Comparison of ENCODE assay signal across 19 cellular contexts in the genomic region with DNA sequence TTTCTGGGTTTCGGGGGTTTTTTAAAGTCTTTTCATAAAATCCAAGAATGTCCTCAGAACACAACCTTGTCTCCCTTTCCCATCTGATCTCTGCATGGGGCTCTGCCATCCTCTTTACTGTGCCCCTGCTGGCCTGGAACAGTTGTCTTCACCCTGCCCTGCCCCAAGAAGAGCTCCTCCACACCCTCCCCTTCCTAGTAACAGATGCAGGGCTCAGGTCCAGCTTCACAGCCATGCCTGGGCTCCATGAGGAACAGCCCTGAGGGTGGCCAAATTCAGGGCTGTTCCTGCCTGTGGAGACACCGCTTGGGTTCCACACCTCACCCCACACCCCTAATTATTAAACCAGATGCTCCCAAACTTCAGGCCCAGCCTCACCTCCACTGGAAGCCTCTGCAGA. TPM values are rescaled to one million over a fixed set of nuclear protein-coding genes. Genes with fewer than 3 reads are reported as not detected.
DNase-seq lines count a peak whose midpoint lies in the region; ATAC-seq and TF ChIP-seq lines count a peak whose summit lies in the region.
"Had no signal": no experiment of that assay in that cellular context is flagged by ENCODE, and none has a peak within 500 bp of the region (broad histone marks: within the 10 kb centered on the region; RNA-seq: fewer than 3 reads in every experiment).

No MANE protein-coding gene starts in this region.

- TF ChIP-seq CTCF in OCI-LY1 (IDR thresholded peaks at IDR 0.05; ENCODE audit: low read length) (no peak), neural progenitor cell (IDR thresholded peaks at IDR 0.05) (no peak)

- DNase-seq in activated CD4-positive, alpha-beta T cell treated with anti-CD3 and anti-CD28 coated beads, Interleukin-2, amount 10 ng/mL, durations not matched to agents 7 days and 5 days: no peak
- no peak for DNase-seq in activated CD4-positive, alpha-beta T cell treated with anti-CD3 and anti-CD28 coated beads for 4 hours
- DNase-seq in central memory CD8-positive, alpha-beta T cell (ENCODE audit: low spot score in 2 of 2): no peak
- DNase-seq in neural progenitor cell (ENCODE audit: low spot score) (no peak), ACHN (no peak), iPS-NIHi7 (ENCODE audit: extremely low spot score) (no peak), NK-92 (lab: John Stamatoyannopoulos, UW; ENCODE audit: unreplicated experiment) (no peak)
- DNase-seq: activated CD4-positive, CD25-positive, alpha-beta regulatory T cell; activated T-cell treated with anti-CD3 and anti-CD28 coated beads, Interleukin-2, amount 50 U/mL, for 4 hours; NCI-H1048; nephron progenitor cell; right lobe of liver; stimulated activated CD4-positive, alpha-beta T cell treated with anti-CD3 and anti-CD28 coated beads, Interleukin-4, amount 100 ng/mL, for 1 hour had no signal

- peak overlapping the region; percentile 41 for H3K27ac Mint-ChIP-seq in activated CD4-positive, alpha-beta T cell treated with anti-CD3 and anti-CD28 coated beads, Interleukin-2, amount 10 ng/mL, durations not matched to agents 7 days and 5 days
- H3K27ac Mint-ChIP-seq in central memory CD8-positive, alpha-beta T cell (ENCODE audit: low read depth): peak overlapping the region; percentile 72
- peak overlapping the region; percentile 74 for H3K27ac Mint-ChIP-seq in neural progenitor cell
- H3K27ac Mint-ChIP-seq: nephron progenitor cell had no signal

- POLR2A ChIA-PET in activated CD4-positive, alpha-beta T cell treated with anti-CD3 and anti-CD28 coated beads, Interleukin-2, amount 10 ng/mL, durations not matched to agents 7 days and 5 days (lab: Charles Lee): no interaction called here

- no peaks in the 10 kb centered on the region for H3K9me2 ChIP-seq in OCI-LY1 (ENCODE audit: low read depth, low read length)

- CTCF ChIA-PET in activated CD4-positive, alpha-beta T cell treated with anti-CD3 and anti-CD28 coated beads, Interleukin-2, amount 10 ng/mL, durations not matched to agents 7 days and 5 days (lab: Charles Lee): interaction anchor here (0.6 to 1.8 kb wide), 5 partner anchors 9 to 315 kb away, joined by 3 to 7 read pairs (median 3); a partner anchor contains a TSS

- H3K4me1 ChIP-seq in OCI-LY1 (ENCODE audit: insufficient read depth, low read length, severe bottlenecking): peaks cover 36% of the 10 kb centered on the region
- H3K4me1 ChIP-seq in neural progenitor cell: no peaks in the 10 kb centered on the region

- H3K4me1 Mint-ChIP-seq in activated CD4-positive, alpha-beta T cell treated with anti-CD3 and anti-CD28 coated beads, Interleukin-2, amount 10 ng/mL, durations not matched to agents 7 days and 5 days: peaks cover 36% of the 10 kb centered on the region
- peaks cover 36% of the 10 kb centered on the region for H3K4me1 Mint-ChIP-seq in central memory CD8-positive, alpha-beta T cell
- H3K4me1 Mint-ChIP-seq in neural progenitor cell: peaks cover 7% of the 10 kb centered on the region

- H3K36me3 ChIP-seq in OCI-LY1 (ENCODE audit: insufficient read depth, low read length): peaks cover 32% of the 10 kb centered on the region
- H3K36me3 ChIP-seq in neural progenitor cell: no peaks in the 10 kb centered on the region

- H3F3A ChIP-seq in OCI-LY1 (ENCODE audit: insufficient read depth, low read length) (no peaks in the 10 kb centered on the region), neural progenitor cell (ENCODE audit: low read depth) (no peaks in the 10 kb centered on the region)

- no peaks in the 10 kb centered on the region for H3K9me3 ChIP-seq in OCI-LY1 (ENCODE audit: low read length)
- no peaks in the 10 kb centered on the region for H3K9me3 ChIP-seq in neural progenitor cell (ENCODE audit: low read depth)
- H3K9me3 ChIP-seq: A549, right lobe of liver, vagina had no signal

- H3K79me2 ChIP-seq in OCI-LY1 (ENCODE audit: insufficient read depth, low read length) (no peaks in the 10 kb centered on the region), neural progenitor cell (ENCODE audit: low read depth) (peaks cover 9% of the 10 kb centered on the region)

- ATAC-seq in central memory CD8-positive, alpha-beta T cell (replicated peaks; ENCODE audit: extremely low read depth, poor library complexity, severe bottlenecking): no peak
- ATAC-seq: activated T-cell treated with anti-CD3 and anti-CD28 coated beads, Interleukin-2, amount 50 U/mL, for 4 hours; right lobe of liver had no signal

- H2AFZ ChIP-seq in OCI-LY1 (ENCODE audit: low read length): no peak overlapping the region
- H2AFZ ChIP-seq in neural progenitor cell (replicated peaks): no peak overlapping the region

- H3K4me3 Mint-ChIP-seq in activated CD4-positive, alpha-beta T cell treated with anti-CD3 and anti-CD28 coated beads, Interleukin-2, amount 10 ng/mL, durations not matched to agents 7 days and 5 days: no peak overlapping the region
- no peak overlapping the region for H3K4me3 Mint-ChIP-seq in central memory CD8-positive, alpha-beta T cell
- H3K4me3 Mint-ChIP-seq in neural progenitor cell: no peak overlapping the region
- H3K4me3 Mint-ChIP-seq: activated T-cell treated with anti-CD3 and anti-CD28 coated beads, Interleukin-2, amount 50 U/mL, for 4 hours; nephron progenitor cell had no signal

- H3K27me3 Mint-ChIP-seq in activated CD4-positive, alpha-beta T cell treated with anti-CD3 and anti-CD28 coated beads, Interleukin-2, amount 10 ng/mL, durations not matched to agents 7 days and 5 days: no peaks in the 10 kb centered on the region
- no peaks in the 10 kb centered on the region for H3K27me3 Mint-ChIP-seq in central memory CD8-positive, alpha-beta T cell
- peaks cover 3% of the 10 kb centered on the region for H3K27me3 Mint-ChIP-seq in neural progenitor cell (ENCODE audit: insufficient read depth, low read depth)

- H3K36me3 Mint-ChIP-seq in activated CD4-positive, alpha-beta T cell treated with anti-CD3 and anti-CD28 coated beads, Interleukin-2, amount 10 ng/mL, durations not matched to agents 7 days and 5 days (ENCODE audit: low read depth): peaks cover 12% of the 10 kb centered on the region
- peaks cover 24% of the 10 kb centered on the region for H3K36me3 Mint-ChIP-seq in central memory CD8-positive, alpha-beta T cell (ENCODE audit: insufficient read depth)
- peaks cover 9% of the 10 kb centered on the region for H3K36me3 Mint-ChIP-seq in neural progenitor cell

- H4K20me1 ChIP-seq in OCI-LY1 (ENCODE audit: insufficient read depth, low read length) (no peaks in the 10 kb centered on the region), neural progenitor cell (ENCODE audit: low read depth) (peaks cover 13% of the 10 kb centered on the region)

- no peaks in the 10 kb centered on the region for H3K9me3 Mint-ChIP-seq in activated CD4-positive, alpha-beta T cell treated with anti-CD3 and anti-CD28 coated beads, Interleukin-2, amount 10 ng/mL, durations not matched to agents 7 days and 5 days
- H3K9me3 Mint-ChIP-seq in central memory CD8-positive, alpha-beta T cell: no peaks in the 10 kb centered on the region
- no peaks in the 10 kb centered on the region for H3K9me3 Mint-ChIP-seq in neural progenitor cell
- H3K9me3 Mint-ChIP-seq: activated T-cell treated with anti-CD3 and anti-CD28 coated beads, Interleukin-2, amount 50 U/mL, for 4 hours; nephron progenitor cell had no signal

- in situ Hi-C loops in ACHN (cut with HindIII; ENCODE audit: low pct_ligation_motif_present, low pct_unique_long_range_greater_than_20kb, low sequenced_read_pairs): no loop called here

- no peak overlapping the region for H3K4me2 ChIP-seq in OCI-LY1 (ENCODE audit: low read length)
- H3K4me2 ChIP-seq in neural progenitor cell: no peak overlapping the region
- H3K4me2 ChIP-seq: A549 had no signal

- H3K27ac ChIP-seq in OCI-LY1 (ENCODE audit: low read depth, low read length, poor library complexity, severe bottlenecking) (peak overlapping the region; percentile 15), neural progenitor cell (no peak overlapping the region)
- H3K27ac ChIP-seq: A549, right lobe of liver, vagina had no signal

- H3K27me3 ChIP-seq in OCI-LY1 (ENCODE audit: insufficient read depth, low read length) (no peaks in the 10 kb centered on the region), neural progenitor cell (no peaks in the 10 kb centered on the region)
- H3K27me3 ChIP-seq: right lobe of liver, vagina had no signal

- H3K4me3 ChIP-seq in OCI-LY1 (ENCODE audit: low read depth, low read length, poor library complexity, severe bottlenecking) (no peak overlapping the region), neural progenitor cell (no peak overlapping the region)
- H3K4me3 ChIP-seq: A549, right lobe of liver, vagina had no signal

- H3K9ac ChIP-seq in OCI-LY1 (ENCODE audit: low read length): no peak overlapping the region
- H3K9ac ChIP-seq in neural progenitor cell: no peak overlapping the region

RNA-seq across cellular contexts. Expression of a gene that starts 12.9 kb away (rescaled TPM):
- 10 to 100 TPM; 56.6 to 66.4 TPM for total RNA-seq in activated CD4-positive, alpha-beta T cell treated with anti-CD3 and anti-CD28 coated beads, Interleukin-2, amount 10 ng/mL, durations not matched to agents 7 days and 5 days
- total RNA-seq in neural progenitor cell (ENCODE audit: low replicate concordance): 22.7 and 37.4 TPM in 2 replicates

RNA-seq across cellular contexts. Expression of a gene that starts 17.3 kb away (rescaled TPM):
- 100 to 1,000 TPM; 126 to 128 TPM for total RNA-seq in activated CD4-positive, alpha-beta T cell treated with anti-CD3 and anti-CD28 coated beads, Interleukin-2, amount 10 ng/mL, durations not matched to agents 7 days and 5 days
- 19.4 and 44.5 TPM in 2 replicates for total RNA-seq in neural progenitor cell (ENCODE audit: low replicate concordance)

RNA-seq across cellular contexts. Expression of a gene that starts 29.4 kb away (rescaled TPM):
- under 1 TPM; 0.12 to 0.19 TPM for total RNA-seq in activated CD4-positive, alpha-beta T cell treated with anti-CD3 and anti-CD28 coated beads, Interleukin-2, amount 10 ng/mL, durations not matched to agents 7 days and 5 days
- not detected in 2 replicates for total RNA-seq in neural progenitor cell (ENCODE audit: low replicate concordance)
- total RNA-seq: dermis microvascular lymphatic vessel endothelial cell, fibroblast of lung, liver, right lobe of liver, vagina had no signal

RNA-seq across cellular contexts. Expression of a gene that starts 34.0 kb away (rescaled TPM):
- total RNA-seq in activated CD4-positive, alpha-beta T cell treated with anti-CD3 and anti-CD28 coated beads, Interleukin-2, amount 10 ng/mL, durations not matched to agents 7 days and 5 days: 10 to 100 TPM; 58.1 to 64.1 TPM
- total RNA-seq in neural progenitor cell (ENCODE audit: low replicate concordance): 77.7 and 106 TPM in 2 replicates

RNA-seq across cellular contexts. Expression of a gene that starts 43.2 kb away (rescaled TPM):
- under 1 TPM; 0.87 to 0.92 TPM for total RNA-seq in activated CD4-positive, alpha-beta T cell treated with anti-CD3 and anti-CD28 coated beads, Interleukin-2, amount 10 ng/mL, durations not matched to agents 7 days and 5 days
- not detected in 2 replicates for total RNA-seq in neural progenitor cell (ENCODE audit: low replicate concordance)
- total RNA-seq: dermis microvascular lymphatic vessel endothelial cell, fibroblast of lung, right lobe of liver, vagina had no signal
